In the genomic region with DNA sequence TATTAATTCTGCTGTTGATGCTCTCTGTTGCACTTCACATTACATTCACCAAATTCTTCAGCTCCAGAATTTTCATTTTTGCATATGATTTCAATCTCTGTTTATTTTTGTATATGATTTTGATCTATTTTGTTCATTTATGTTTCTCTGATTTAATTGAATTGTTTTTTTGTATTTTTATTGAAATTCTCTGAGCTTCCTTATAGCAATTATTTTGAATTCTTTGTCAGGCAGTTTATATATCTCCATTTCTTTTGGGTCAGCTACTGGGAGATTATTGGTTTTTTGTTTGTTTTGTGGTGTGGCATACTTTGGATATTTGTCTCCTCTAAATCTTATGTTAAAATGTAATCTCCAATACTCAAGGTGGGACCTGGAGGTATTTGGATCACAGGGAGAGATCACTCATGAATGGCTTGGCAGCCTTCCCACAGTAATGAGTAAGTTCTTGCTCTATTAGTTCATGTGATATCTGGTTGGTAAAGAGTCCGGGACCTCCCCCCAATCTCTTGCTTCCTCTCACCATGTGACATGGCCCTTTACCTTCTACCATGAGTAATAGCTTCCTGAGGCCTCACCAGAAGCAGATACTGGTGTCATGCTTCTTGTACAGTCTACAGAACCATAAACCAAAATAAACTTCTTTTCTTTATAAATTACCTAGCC, we compare ENCODE assay signal across 20 cellular contexts. TPM values are rescaled to one million over a fixed set of nuclear protein-coding genes. Genes with fewer than 3 reads are reported as not detected.
DNase-seq lines count a peak whose midpoint lies in the region; ATAC-seq and TF ChIP-seq lines count a peak whose summit lies in the region.
"Had no signal": no experiment of that assay in that cellular context is flagged by ENCODE, and none has a peak within 500 bp of the region (broad histone marks: within the 10 kb centered on the region; RNA-seq: fewer than 3 reads in every experiment).

No MANE protein-coding gene starts in this region.

- H3F3A ChIP-seq in PC-3 (ENCODE audit: low read length, unreplicated experiment) (no peaks in the 10 kb centered on the region), GM23248 (ENCODE audit: insufficient read depth) (no peaks in the 10 kb centered on the region)

- H2AFZ ChIP-seq in PC-3 (ENCODE audit: low read length) (no peak overlapping the region), GM23248 (no peak overlapping the region)

- H3K27ac ChIP-seq in PC-3 (ENCODE audit: low read length), result no peak overlapping the region
- no peak overlapping the region for H3K27ac ChIP-seq in endodermal cell (ENCODE audit: low read depth, low read length)
- H3K27ac ChIP-seq in GM23248, result no peak overlapping the region

- CTCF ChIA-PET in PC-3 (lab: Charles Lee), result no interaction called here

- no peaks in the 10 kb centered on the region for H3K79me2 ChIP-seq in PC-3 (ENCODE audit: low read length)
- no peaks in the 10 kb centered on the region for H3K79me2 ChIP-seq in GM23248 (ENCODE audit: insufficient read depth)

- 0 out of 2 replicates have a peak, but pooled peaks cover 5% of the 10 kb centered on the region for H3K9me3 ChIP-seq in PC-3 (ENCODE audit: low read length)
- H3K9me3 ChIP-seq in endodermal cell (ENCODE audit: control insufficient read depth, low read length), result no peaks in the 10 kb centered on the region
- H3K9me3 ChIP-seq in GM23248 (ENCODE audit: low read depth), result no peaks in the 10 kb centered on the region

- H3K4me1 ChIP-seq in PC-3 (ENCODE audit: insufficient read depth, low read length) (no peaks in the 10 kb centered on the region), endodermal cell (ENCODE audit: control insufficient read depth, insufficient read depth, low read length) (no peaks in the 10 kb centered on the region), GM23248 (ENCODE audit: insufficient read depth) (no peaks in the 10 kb centered on the region)

- BruUV-seq in PC-3 (replicated peaks; lab: Mats Ljungman, UMichigan), result no TSS peak

- H3K27ac Mint-ChIP-seq in naive B cell (peak overlapping the region in 3 of 6 donors; percentile 19 to 96 (median 86)), endodermal cell (no peak overlapping the region)
- H3K27ac Mint-ChIP-seq: CD8-positive, alpha-beta memory T cell had no signal

- no peak overlapping the region for H3K4me3 ChIP-seq in PC-3 (ENCODE audit: low read length)
- no peak overlapping the region for H3K4me3 ChIP-seq in endodermal cell (ENCODE audit: low read length)
- no peak overlapping the region for H3K4me3 ChIP-seq in GM23248

- H3K9me2 ChIP-seq in PC-3 (replicated peaks; ENCODE audit: low read length), result no peaks in the 10 kb centered on the region
- no peaks in the 10 kb centered on the region for H3K9me2 ChIP-seq in GM23248 (ENCODE audit: insufficient read depth)

- DNase-seq in Caki2 (ENCODE audit: low read depth) (peak; percentile 48), PC-3 (peak; percentile 10), dermis blood vessel endothelial cell (peak; percentile 2), naive B cell (no peak), endodermal cell (no peak), kidney glomerular epithelial cell (lab: John Stamatoyannopoulos, UW) (no peak), GM23248 (no peak), LoVo (ENCODE audit: low spot score) (no peak)
- DNase-seq: C1 segment of cervical spinal cord; CD8-positive, alpha-beta memory T cell; DMS79 treated with DMSO at 0.1 percent for 48 hours; GOT3; NCI-H1694 treated with DMSO at 0.1 percent for 48 hours; NCI-H510A; NCI-H774; SIG-M5 had no signal

- H3K27me3 ChIP-seq in PC-3 (ENCODE audit: low read length) (peaks cover 11% of the 10 kb centered on the region; the same call in 1 of the 2 replicates), endodermal cell (ENCODE audit: control insufficient read depth, insufficient read depth, low read length, poor library complexity, severe bottlenecking) (no peaks in the 10 kb centered on the region), GM23248 (replicated peaks; ENCODE audit: insufficient read depth) (no peaks in the 10 kb centered on the region; the same call in 1 of the 2 replicates)

- in situ Hi-C loops in Caki2 (cut with HindIII; ENCODE audit: low pct_unique_long_range_greater_than_20kb, low sequenced_read_pairs) (no loop called here), GM23248 (cut with MboI) (no loop called here)

- peaks cover 7 to 20% (median 13%) of the 10 kb centered on the region in 7 donors for H3K9me3 Mint-ChIP-seq in naive B cell
- no peaks in the 10 kb centered on the region for H3K9me3 Mint-ChIP-seq in endodermal cell

- ATAC-seq in PC-3 (no peak), naive B cell (ENCODE audit: low read depth in 2 of 2) (no peak)
- ATAC-seq: HCT116, SK-N-SH treated with all-trans-retinoic acid at 6 μM for 48 hours had no signal

- WGBS in endodermal cell (ENCODE audit: insufficient coverage in 1 of 2, insufficient read length in 1 of 2), 2 experiments, result 100% methylated on average over 1 of the region's 1 CpG; no CpG with 5 or more reads in 1 of the 2 experiments
- WGBS in GM23248 (ENCODE audit: low coverage in 1 of 2, low lambda C conversion rate in 2 of 2, missing lambda C conversion rate in 2 of 2), 2 experiments, result 56 to 57% methylated on average over 1 of the region's 1 CpG

- intact Hi-C loops in PC-3 (cut with micrococcal nuclease), result no loop called here

- H3K4me1 Mint-ChIP-seq in naive B cell (peaks cover 62 to 79% (median 75%) of the 10 kb centered on the region in 3 donors), endodermal cell (no peaks in the 10 kb centered on the region)
- H3K4me1 Mint-ChIP-seq: CD8-positive, alpha-beta memory T cell had no signal

- no peaks in the 10 kb centered on the region for H4K20me1 ChIP-seq in PC-3 (ENCODE audit: low read length)
- no peaks in the 10 kb centered on the region for H4K20me1 ChIP-seq in GM23248 (ENCODE audit: insufficient read depth)

- H3K4me2 ChIP-seq in PC-3 (ENCODE audit: low read length) (no peak overlapping the region), GM23248 (ENCODE audit: unreplicated experiment) (no peak overlapping the region)

- POLR2A ChIA-PET in PC-3 (lab: Charles Lee; ENCODE audit: unreplicated experiment), result no interaction called here

- H3K4me3 Mint-ChIP-seq in naive B cell, result peak overlapping the region in 6 of 8 donors; percentile 12 to 100 (median 36)
- H3K4me3 Mint-ChIP-seq in endodermal cell, result no peak overlapping the region
- H3K4me3 Mint-ChIP-seq: CD8-positive, alpha-beta memory T cell had no signal

- TF ChIP-seq CTCF in PC-3 (conservative IDR thresholded peaks at IDR 0.05; ENCODE audit: low read depth, low read length) (no peak), endodermal cell (conservative IDR thresholded peaks at IDR 0.05) (no peak)

- peaks cover 15 to 20% of the 10 kb centered on the region in 2 donors for H3K36me3 Mint-ChIP-seq in naive B cell
- no peaks in the 10 kb centered on the region for H3K36me3 Mint-ChIP-seq in endodermal cell (ENCODE audit: low read depth)
- H3K36me3 Mint-ChIP-seq: CD8-positive, alpha-beta memory T cell had no signal

- no peak overlapping the region for H3K9ac ChIP-seq in PC-3 (ENCODE audit: low read length)
- H3K9ac ChIP-seq in endodermal cell (ENCODE audit: extremely low read depth, low read length, poor library complexity, severe bottlenecking), result no peak overlapping the region
- H3K9ac ChIP-seq in GM23248, result no peak overlapping the region

- H3K27me3 Mint-ChIP-seq in naive B cell, result no peaks in the 10 kb centered on the region
- H3K27me3 Mint-ChIP-seq in endodermal cell (ENCODE audit: insufficient read depth), result peaks cover 11% of the 10 kb centered on the region

- H3K36me3 ChIP-seq in PC-3 (ENCODE audit: low read depth, low read length), result no peaks in the 10 kb centered on the region
- no peaks in the 10 kb centered on the region for H3K36me3 ChIP-seq in endodermal cell (ENCODE audit: control insufficient read depth, insufficient read depth, low read length)
- no peaks in the 10 kb centered on the region for H3K36me3 ChIP-seq in GM23248 (ENCODE audit: low read depth)

RNA-seq across cellular contexts. Expression of a gene that starts 8.7 kb away (rescaled TPM):
- total RNA-seq in Caki2 (2014; rRNA removed; shearing (Covaris generic); ENCODE audit: low replicate concordance), result not detected in 2 replicates
- not detected in 2 replicates for total RNA-seq in PC-3 (2014; rRNA removed)
- not detected in 2 replicates for total RNA-seq in dermis blood vessel endothelial cell
- polyA plus RNA-seq in naive B cell (ENCODE audit: low read depth in 6 of 6), result 1,000 to 10,000 TPM; 3,311 to 6,921 (median 4,382) TPM
- 1 to 10 TPM in 1 of 2 donors, under 1 TPM in 1; 0.53 to 1.8 TPM for total RNA-seq in endodermal cell
- not detected for polyA plus RNA-seq in endodermal cell (2013, experiment 1 of 2)
- polyA plus RNA-seq in endodermal cell (2013, experiment 2 of 2), result not detected
- not detected in 2 replicates for total RNA-seq in GM23248 (2014; rRNA removed; shearing (Covaris generic))
- polyA plus RNA-seq in GM23248 (2016; fragmentation: Nextera tagmentation; extraction: Ambion mirVana), result not detected in 2 replicates
- total RNA-seq: CD8-positive, alpha-beta memory T cell; LHCN-M2; RPMI7951 had no signal
- polyA plus RNA-seq: CD8-positive, alpha-beta memory T cell had no signal

RNA-seq across cellular contexts. Expression of a gene that starts 36.4 kb away (rescaled TPM):
- not detected in 2 replicates for total RNA-seq in Caki2 (2014; rRNA removed; shearing (Covaris generic); ENCODE audit: low replicate concordance)
- not detected in 2 replicates for total RNA-seq in PC-3 (2014; rRNA removed)
- not detected in 2 replicates for total RNA-seq in dermis blood vessel endothelial cell
- polyA plus RNA-seq in naive B cell (ENCODE audit: low read depth in 6 of 6), result 10 to 100 TPM; 15.0 to 44.0 (median 35.9) TPM
- total RNA-seq in endodermal cell, result under 1 TPM; 0.62 to 0.95 TPM
- 0.57 TPM for polyA plus RNA-seq in endodermal cell (2013, experiment 1 of 2)
- polyA plus RNA-seq in endodermal cell (2013, experiment 2 of 2), result not detected
- total RNA-seq in GM23248 (2014; rRNA removed; shearing (Covaris generic)), result not detected in 2 replicates
- polyA plus RNA-seq in GM23248 (2016; fragmentation: Nextera tagmentation; extraction: Ambion mirVana), result not detected in 2 replicates
- total RNA-seq: CD8-positive, alpha-beta memory T cell; LHCN-M2; RPMI7951 had no signal
- polyA plus RNA-seq: CD8-positive, alpha-beta memory T cell had no signal

Comparison
In these comparisons a context has a peak if more than half of its experiments do, and no peak if none do; other contexts are left out.
1. DNase-seq: peak in Caki2 (single experiment), PC-3 (single experiment) and dermis blood vessel endothelial cell (single experiment); none in naive B cell (single experiment), endodermal cell (single experiment), kidney glomerular epithelial cell (single experiment), GM23248 (single experiment) and LoVo (single experiment).